8 cellular contexts compared by ENCODE assay signal in genomic region chr20:47677314-47678129, GRCh38.
A peak's percentile ranks its signal among the peaks of the same experiment; 100 is the strongest.
DNase-seq lines count a peak whose midpoint lies in the region; ATAC-seq and TF ChIP-seq lines count a peak whose summit lies in the region.

No MANE protein-coding gene starts in this region.

- H3K36me3 ChIP-seq in Loucy (ENCODE audit: insufficient read depth, low read length) (no peaks in the 10 kb centered on the region), adipocyte (ENCODE audit: control insufficient read depth, insufficient read depth, low read length, severe bottlenecking) (no peaks in the 10 kb centered on the region)

- no peak for ATAC-seq in GM21526 (IDR thresholded peaks at IDR 0.05; ENCODE audit: low FRiP score, unreplicated experiment)

- H2AFZ ChIP-seq in Loucy (ENCODE audit: low read length) = no peak overlapping the region

- H3K27me3 ChIP-seq in Loucy (ENCODE audit: insufficient read depth, low read length, poor library complexity, severe bottlenecking) = no peaks in the 10 kb centered on the region
- H3K27me3 ChIP-seq in adipocyte (replicated peaks; ENCODE audit: control insufficient read depth, insufficient read depth, low read length) = peaks cover 8% of the 10 kb centered on the region

- no peaks in the 10 kb centered on the region for H4K20me1 ChIP-seq in Loucy (ENCODE audit: insufficient read depth, low read length, poor library complexity, severe bottlenecking)

- TF ChIP-seq CTCF in Loucy (conservative IDR thresholded peaks at IDR 0.05; ENCODE audit: low read length) = peak; percentile 80

- H3K9me3 ChIP-seq in Loucy (ENCODE audit: insufficient read depth, low read depth, low read length) (no peaks in the 10 kb centered on the region), adipocyte (ENCODE audit: control insufficient read depth, low read length) (no peaks in the 10 kb centered on the region)

- no peak overlapping the region for H3K9ac ChIP-seq in Loucy (ENCODE audit: low read depth, low read length, poor library complexity, severe bottlenecking)
- H3K9ac ChIP-seq in adipocyte (ENCODE audit: low read length) = no peak overlapping the region

- H3K9me2 ChIP-seq in Loucy (replicated peaks; ENCODE audit: low read depth, low read length) = no peaks in the 10 kb centered on the region

- H3K4me2 ChIP-seq in Loucy (ENCODE audit: low read depth, low read length, poor library complexity, severe bottlenecking) = no peak overlapping the region

- no peaks in the 10 kb centered on the region for H3K4me1 ChIP-seq in Loucy (ENCODE audit: insufficient read depth, low read length, poor library complexity, severe bottlenecking)
- H3K4me1 ChIP-seq in adipocyte (ENCODE audit: control insufficient read depth, insufficient read depth, low read length) = peaks cover 7% of the 10 kb centered on the region

- no peaks in the 10 kb centered on the region for H3K79me2 ChIP-seq in Loucy (ENCODE audit: insufficient read depth, low read length)

- no peak overlapping the region for H3K4me3 ChIP-seq in Loucy (ENCODE audit: low read length, poor library complexity, severe bottlenecking)
- H3K4me3 ChIP-seq in adipocyte (ENCODE audit: low read length) = no peak overlapping the region

- DNase-seq in GM03348 (ENCODE audit: low spot score) = peak; percentile 45
- DNase-seq in T follicular helper cell (ENCODE audit: low read depth) = peak; percentile 29
- peak; percentile 59 for DNase-seq in adipocyte (ENCODE audit: low read depth)
- peak; percentile 13 for DNase-seq in kidney glomerular epithelial cell (lab: John Stamatoyannopoulos, UW)
- DNase-seq in stimulated activated CD4-positive, alpha-beta T cell treated with anti-CD3 and anti-CD28 coated beads, TNF-alpha, amount 100 ng/mL, for 24 hours (ENCODE audit: low read depth in 3 of 3) = peak; percentile 30 to 63 (median 45)
- DNase-seq in pons (ENCODE audit: low spot score) = no peak

- H3F3A ChIP-seq in Loucy (ENCODE audit: low read depth) = no peaks in the 10 kb centered on the region
